Comparison of ENCODE assay signal across 9 cellular contexts in the genomic region with DNA sequence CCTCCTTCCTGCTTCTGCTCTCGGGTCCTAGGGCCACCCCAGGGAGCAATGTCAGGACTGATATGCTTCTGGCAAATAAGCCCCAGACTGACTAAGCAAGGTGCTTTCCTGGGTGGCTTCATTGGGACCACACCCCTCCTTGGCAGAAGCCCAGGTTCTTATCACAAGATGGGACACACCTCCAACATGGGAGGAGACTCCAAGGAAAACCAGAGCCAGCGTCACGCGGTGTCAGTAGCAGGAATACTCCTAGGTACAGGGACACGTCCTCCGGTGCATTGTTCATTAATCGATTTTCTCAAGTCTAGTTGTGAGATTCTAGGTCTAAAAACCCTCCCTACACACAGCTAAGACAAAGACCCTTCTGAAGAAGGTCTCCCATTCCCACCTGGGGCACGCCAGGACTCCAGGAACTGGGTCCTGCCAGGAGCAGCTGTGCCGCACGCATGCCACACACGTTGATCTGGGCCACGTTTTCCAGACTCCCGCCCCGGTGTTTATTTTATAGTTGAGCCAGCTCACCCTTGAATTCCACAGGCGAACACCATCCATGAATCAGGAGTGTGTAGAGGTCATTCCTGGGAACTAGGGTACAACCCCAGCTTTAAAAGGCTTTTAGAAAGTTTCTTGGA. TPM values are rescaled to one million over a fixed set of nuclear protein-coding genes. Genes with fewer than 3 reads are reported as not detected.
DNase-seq lines count a peak whose midpoint lies in the region; ATAC-seq and TF ChIP-seq lines count a peak whose summit lies in the region.
"Had no signal": no experiment of that assay in that cellular context is flagged by ENCODE, and none has a peak within 500 bp of the region (broad histone marks: within the 10 kb centered on the region; RNA-seq: fewer than 3 reads in every experiment).

No MANE protein-coding gene starts in this region.

- POLR2A ChIA-PET in CD4-positive, alpha-beta memory T cell (lab: Charles Lee; ENCODE audit: partially characterized antibody) = no interaction called here

- H3K9me3 Mint-ChIP-seq in CD4-positive, alpha-beta memory T cell = no peaks in the 10 kb centered on the region

- no peak overlapping the region for H3K4me3 Mint-ChIP-seq in CD4-positive, alpha-beta memory T cell

- H3K27ac Mint-ChIP-seq in CD4-positive, alpha-beta memory T cell = no peak overlapping the region

- H3K36me3 Mint-ChIP-seq in CD4-positive, alpha-beta memory T cell = no peaks in the 10 kb centered on the region

- DNase-seq in right cardiac atrium (no peak), left ventricle myocardium inferior (no peak), left lung (peak; percentile 81 to 85)
- DNase-seq in activated naive CD4-positive, alpha-beta T cell treated with anti-CD3 and anti-CD28 coated beads, Interleukin-2, amount 50 U/mL, for 16 hours = no peak
- DNase-seq in CD4-positive, alpha-beta memory T cell = no peak
- no peak for DNase-seq in activated CD8-positive, alpha-beta memory T cell treated with anti-CD3 and anti-CD28 coated beads, Interleukin-2, amount 50 U/mL, for 4 hours

- H3K27ac ChIP-seq in right cardiac atrium (ENCODE audit: low read length) (no peak overlapping the region), left ventricle myocardium inferior (replicated peaks) (no peak overlapping the region), VCaP (peak overlapping the region; percentile 76), left lung (peak overlapping the region; percentile 3 to 59)
- no peak overlapping the region for H3K27ac ChIP-seq in CD4-positive, alpha-beta memory T cell (ENCODE audit: low read depth, low read length)

- no peak for TF ChIP-seq CTCF in left ventricle myocardium inferior (IDR thresholded peaks at IDR 0.05; ENCODE audit: borderline replicate concordance)
- TF ChIP-seq CTCF in VCaP (conservative IDR thresholded peaks at IDR 0.05) = no peak
- TF ChIP-seq CTCF in left lung (IDR thresholded peaks at IDR 0.05) = no peak

- ATAC-seq in right cardiac atrium = peak; percentile 36 to 60
- ATAC-seq in left lung = peak; percentile 95
- ATAC-seq in GM19455 (IDR thresholded peaks at IDR 0.05; ENCODE audit: unreplicated experiment) = no peak

- H3K4me1 Mint-ChIP-seq in CD4-positive, alpha-beta memory T cell = no peaks in the 10 kb centered on the region

- H3K4me1 ChIP-seq in right cardiac atrium (ENCODE audit: control insufficient read depth, insufficient read depth, low read length) = no peaks in the 10 kb centered on the region
- H3K4me1 ChIP-seq in left ventricle myocardium inferior = no peaks in the 10 kb centered on the region
- H3K4me1 ChIP-seq in left lung = no peaks in the 10 kb centered on the region
- H3K4me1 ChIP-seq in CD4-positive, alpha-beta memory T cell (ENCODE audit: insufficient read depth, low read length) = no peaks in the 10 kb centered on the region

- no peak overlapping the region for H3K4me3 ChIP-seq in right cardiac atrium (ENCODE audit: low read length)
- no peak overlapping the region for H3K4me3 ChIP-seq in left ventricle myocardium inferior
- no peak overlapping the region for H3K4me3 ChIP-seq in left lung
- H3K4me3 ChIP-seq in CD4-positive, alpha-beta memory T cell (ENCODE audit: low read length in 2 of 2) = no peak overlapping the region

- H3K27me3 Mint-ChIP-seq in CD4-positive, alpha-beta memory T cell = peaks cover 0 to 3% of the 10 kb centered on the region in 2 donors

- CTCF ChIA-PET in CD4-positive, alpha-beta memory T cell (lab: Charles Lee; ENCODE audit: partially characterized antibody) = no interaction called here

- no peaks in the 10 kb centered on the region for H3K36me3 ChIP-seq in left ventricle myocardium inferior
- no peaks in the 10 kb centered on the region for H3K36me3 ChIP-seq in left lung
- H3K36me3 ChIP-seq in CD4-positive, alpha-beta memory T cell (ENCODE audit: insufficient read depth, low read length) = no peaks in the 10 kb centered on the region

- H3K27me3 ChIP-seq in right cardiac atrium (ENCODE audit: control insufficient read depth, insufficient read depth) = no peaks in the 10 kb centered on the region
- H3K27me3 ChIP-seq in left ventricle myocardium inferior (ENCODE audit: low read depth) = peaks cover 58% of the 10 kb centered on the region
- peaks cover 0 to 4% of the 10 kb centered on the region in 2 donors for H3K27me3 ChIP-seq in left lung
- H3K27me3 ChIP-seq in CD4-positive, alpha-beta memory T cell (ENCODE audit: insufficient read depth, low read length) = no peaks in the 10 kb centered on the region

- 51% methylated on average over 15 of the region's 15 CpGs for WGBS in right cardiac atrium

- H3K9me3 ChIP-seq in right cardiac atrium (ENCODE audit: control insufficient read depth, low read length) (no peaks in the 10 kb centered on the region), left ventricle myocardium inferior (replicated peaks) (no peaks in the 10 kb centered on the region), left lung (no peaks in the 10 kb centered on the region)
- no peaks in the 10 kb centered on the region for H3K9me3 ChIP-seq in CD4-positive, alpha-beta memory T cell (ENCODE audit: control insufficient read depth in 1 of 2, low read length in 2 of 2)

- intact Hi-C loops in right cardiac atrium (cut with DNase I) (no loop called here), left ventricle myocardium inferior (cut with micrococcal nuclease) (no loop called here), left lung (cut with DNase I) (no loop called here)
- intact Hi-C loops in CD4-positive, alpha-beta memory T cell (cut with micrococcal nuclease) = no loop called here

RNA-seq across cellular contexts. Expression of gene FA2H, which starts 30.8 kb away (rescaled TPM):
- under 1 TPM in 3 of 4 donors, not detected in 1; 0.18 to 0.76 (median 0.57) TPM for total RNA-seq in right cardiac atrium
- 0.52 TPM for polyA plus RNA-seq in right cardiac atrium
- total RNA-seq in left ventricle myocardium inferior = not detected
- 1 to 10 TPM; 6.5 to 7.3 TPM for total RNA-seq in left lung
- under 1 TPM in 1 of 2 experiments, not detected in 1; 0.17 TPM for total RNA-seq in CD4-positive, alpha-beta memory T cell
- polyA plus RNA-seq in CD4-positive, alpha-beta memory T cell = under 1 TPM in 1 of 2 donors, not detected in 1; 0.21 TPM
- polyA plus RNA-seq: BJ had no signal

RNA-seq across cellular contexts. Expression of gene MLKL, which starts 43.1 kb away (rescaled TPM):
- total RNA-seq in right cardiac atrium (10 to 100 TPM in 1 of 4 donors, 1 to 10 TPM in 3; 4.7 to 10.4 (median 6.4) TPM), left ventricle myocardium inferior (3.2 TPM), left lung (10 to 100 TPM; 17.9 to 40.5 TPM)
- polyA plus RNA-seq in right cardiac atrium = 4.7 TPM
- total RNA-seq in CD4-positive, alpha-beta memory T cell = 10 to 100 TPM; 37.5 to 40.6 TPM
- 10 to 100 TPM; 12.5 to 20.9 TPM for polyA plus RNA-seq in CD4-positive, alpha-beta memory T cell

Comparison
In these comparisons a context has a peak if more than half of its experiments do, and no peak if none do; other contexts are left out.
1. DNase-seq: peak in left lung (2 of 2); none in right cardiac atrium (0 of 3), left ventricle myocardium inferior (single experiment), activated naive CD4-positive, alpha-beta T cell treated with anti-CD3 and anti-CD28 coated beads, Interleukin-2, amount 50 U/mL, for 16 hours (single experiment), CD4-positive, alpha-beta memory T cell (0 of 5) and activated CD8-positive, alpha-beta memory T cell treated with anti-CD3 and anti-CD28 coated beads, Interleukin-2, amount 50 U/mL, for 4 hours (single experiment).
2. H3K27ac ChIP-seq: peak in VCaP (single experiment) and left lung (2 of 2); none in right cardiac atrium (single experiment), left ventricle myocardium inferior (single experiment) and CD4-positive, alpha-beta memory T cell (single experiment).